Comparison of ENCODE assay signal across 8 cellular contexts in genomic region chr10:119489572-119490326, GRCh38. TPM values are rescaled to one million over a fixed set of nuclear protein-coding genes. Genes with fewer than 3 reads are reported as not detected.
DNase-seq lines count a peak whose midpoint lies in the region; ATAC-seq lines count a peak whose summit lies in the region.

No MANE protein-coding gene starts in this region.

- no peaks in the 10 kb centered on the region for H3K36me3 Mint-ChIP-seq in CD8-positive, alpha-beta memory T cell
- H3K36me3 Mint-ChIP-seq in activated naive CD8-positive, alpha-beta T cell: peaks cover 4% of the 10 kb centered on the region

- no peaks in the 10 kb centered on the region for H3K9me3 ChIP-seq in CD8-positive, alpha-beta memory T cell (ENCODE audit: low read length)

- H3K27me3 ChIP-seq in CD8-positive, alpha-beta memory T cell (ENCODE audit: insufficient read depth, low read length, poor library complexity, severe bottlenecking): no peaks in the 10 kb centered on the region

- peak; percentile 22 to 73 (median 63) for DNase-seq in CD8-positive, alpha-beta memory T cell
- DNase-seq in SK-MEL-5 (ENCODE audit: low read depth, low spot score) (peak; percentile 55), iPS DF 4.7 (ENCODE audit: extremely low read depth, low spot score) (peak; percentile 36)
- peak in 2 of 3 donors; percentile 52 to 63 for DNase-seq in stimulated activated CD4-positive, alpha-beta T cell treated with anti-CD3 and anti-CD28 coated beads, Interleukin-12 subunit alpha, Interleukin-12 subunit beta, amount 100 ng/mL, for 48 hours (ENCODE audit: low read depth in 2 of 3, low spot score in 1 of 3)

- H3K4me1 ChIP-seq in CD8-positive, alpha-beta memory T cell (ENCODE audit: insufficient read depth, low read length): peaks cover 39% of the 10 kb centered on the region

- peak overlapping the region; percentile 84 to 97 (median 94) for H3K27ac Mint-ChIP-seq in CD8-positive, alpha-beta memory T cell
- peak overlapping the region; percentile 91 for H3K27ac Mint-ChIP-seq in activated naive CD8-positive, alpha-beta T cell

- POLR2A ChIA-PET in CD8-positive, alpha-beta memory T cell (lab: Charles Lee): interaction anchor here (0.6 to 1.3 kb wide), 8 partner anchors 10 to 791 kb away, joined by 3 read pairs; no protein-coding TSS in a partner anchor

- no peaks in the 10 kb centered on the region for H3K36me3 ChIP-seq in CD8-positive, alpha-beta memory T cell (ENCODE audit: insufficient read depth, low read length)

- CTCF ChIA-PET in CD8-positive, alpha-beta memory T cell (lab: Charles Lee): interaction anchor here (0.7 to 3.3 kb wide), 30 partner anchors 8 to 385 kb away, joined by 3 to 24 read pairs (median 5); partner anchors contain the start of genes GRK5 and RGS10

- H3K27me3 Mint-ChIP-seq in CD8-positive, alpha-beta memory T cell: no peaks in the 10 kb centered on the region
- H3K27me3 Mint-ChIP-seq in activated naive CD8-positive, alpha-beta T cell: no peaks in the 10 kb centered on the region

- H3K4me3 Mint-ChIP-seq in CD8-positive, alpha-beta memory T cell: peak overlapping the region; percentile 77 to 94 (median 83)
- peak overlapping the region; percentile 80 for H3K4me3 Mint-ChIP-seq in activated naive CD8-positive, alpha-beta T cell

- in situ Hi-C loops in SK-MEL-5 (cut with HindIII; ENCODE audit: low pct_unique_long_range_greater_than_20kb, low sequenced_read_pairs): no loop called here

- H3K27ac ChIP-seq in CD8-positive, alpha-beta memory T cell (ENCODE audit: low read depth, low read length): peak overlapping the region; percentile 54

- H3K4me1 Mint-ChIP-seq in CD8-positive, alpha-beta memory T cell: peaks cover 35 to 43% (median 38%) of the 10 kb centered on the region in 3 donors
- peaks cover 53% of the 10 kb centered on the region for H3K4me1 Mint-ChIP-seq in activated naive CD8-positive, alpha-beta T cell (ENCODE audit: low read depth)

- no peaks in the 10 kb centered on the region for H3K9me3 Mint-ChIP-seq in CD8-positive, alpha-beta memory T cell
- H3K9me3 Mint-ChIP-seq in activated naive CD8-positive, alpha-beta T cell (ENCODE audit: low read depth): no peaks in the 10 kb centered on the region

- peak overlapping the region; percentile 81 for H3K4me3 ChIP-seq in CD8-positive, alpha-beta memory T cell (ENCODE audit: low read length)

- ATAC-seq in GM19043 (IDR thresholded peaks at IDR 0.05; ENCODE audit: low read depth, unreplicated experiment): peak; percentile 86
- peak; percentile 67 for ATAC-seq in HG03196 (IDR thresholded peaks at IDR 0.05; ENCODE audit: unreplicated experiment)
- no peak for ATAC-seq in GM18519 (IDR thresholded peaks at IDR 0.05; ENCODE audit: low FRiP score, unreplicated experiment)

RNA-seq across cellular contexts. Expression of gene RGS10, which starts 52.8 kb away (rescaled TPM):
- 100 to 1,000 TPM; 127 to 130 TPM for total RNA-seq in CD8-positive, alpha-beta memory T cell
- polyA plus RNA-seq in CD8-positive, alpha-beta memory T cell: 182 TPM
- total RNA-seq in SK-MEL-5 (2014; rRNA removed; shearing (Covaris generic)): 28.3 and 33.1 TPM in 2 replicates
- 24.4 and 36.4 TPM in 2 replicates for polyA plus RNA-seq in SK-MEL-5 (2015; cell fraction: cytosol; rRNA removed)
- 3.3 and 6.9 TPM in 2 replicates for polyA plus RNA-seq in SK-MEL-5 (2015; cell fraction: nucleus; rRNA removed)
